In the genomic region with DNA sequence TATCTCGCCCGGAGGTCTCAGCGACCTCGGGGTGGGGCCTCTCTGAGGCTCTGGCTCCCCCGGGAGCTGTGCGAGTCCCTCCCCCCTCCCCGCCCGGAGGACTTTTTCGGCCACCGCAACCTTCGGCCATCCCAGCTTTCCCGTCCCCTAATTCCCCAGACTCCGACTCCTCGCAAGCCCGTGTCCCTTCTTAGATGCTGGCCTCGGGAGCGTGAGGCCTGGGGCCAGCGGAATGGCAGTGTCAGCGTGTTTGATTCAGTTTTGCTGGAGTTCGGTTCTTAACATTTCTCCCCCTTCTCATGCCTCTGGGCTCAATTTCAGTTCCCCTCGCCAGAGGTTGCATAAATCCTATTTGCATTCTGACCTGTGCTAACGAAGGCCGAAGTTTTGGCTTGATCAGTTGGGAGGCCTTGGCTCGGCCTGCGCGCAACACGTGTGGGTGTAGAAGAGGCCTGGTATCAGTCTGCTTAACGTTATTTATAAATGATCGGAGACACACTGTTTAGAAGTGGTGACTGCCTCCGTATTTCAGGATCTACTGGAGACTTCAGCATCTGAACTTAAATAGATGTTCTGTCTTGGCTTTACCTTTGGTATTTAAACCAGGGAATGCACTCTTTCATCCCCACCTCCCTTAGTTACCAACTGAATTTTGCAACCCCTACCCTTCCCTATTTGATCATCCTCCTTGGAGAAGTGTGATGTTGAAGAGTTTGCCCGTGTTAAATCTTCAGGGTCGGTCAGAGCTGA, we compare ENCODE assay signal across 8 cellular contexts. TPM values are rescaled to one million over a fixed set of nuclear protein-coding genes. Genes with fewer than 3 reads are reported as not detected.
DNase-seq lines count a peak whose midpoint lies in the region; ATAC-seq and TF ChIP-seq lines count a peak whose summit lies in the region.

No MANE protein-coding gene starts in this region.

- H3K9me3 ChIP-seq in SJSA1 (replicated peaks), result no peaks in the 10 kb centered on the region
- H3K9me3 ChIP-seq in smooth muscle cell (replicated peaks; ENCODE audit: low read depth), result no peaks in the 10 kb centered on the region

- peak overlapping the region; percentile 94 for H3K9ac ChIP-seq in smooth muscle cell (ENCODE audit: low read depth)

- DNase-seq in NCI-H748 (lab: John Stamatoyannopoulos, UW; ENCODE audit: unreplicated experiment) (peak; percentile 37), NCI-H748 treated with DMSO at 0.1 percent for 48 hours (lab: John Stamatoyannopoulos, UW) (no peak), SJSA1 (ENCODE audit: low read depth in 1 of 2, low spot score in 2 of 2) (peak; percentile 12 to 45), cardiac fibroblast (ENCODE audit: low read depth in 2 of 2) (peak; percentile 39 to 55), islet precursor cell (peak; percentile 57), smooth muscle cell (lab: John Stamatoyannopoulos, UW; ENCODE audit: unreplicated experiment) (no peak), KG1 (lab: John Stamatoyannopoulos, UW) (no peak)

- peaks cover 53% of the 10 kb centered on the region for H4K20me1 ChIP-seq in smooth muscle cell (ENCODE audit: low read depth)

- WGBS in smooth muscle cell (ENCODE audit: low lambda C conversion rate), result under 1% methylated on average over 32 of the region's 32 CpGs

- no peak for ATAC-seq in GM19328 (IDR thresholded peaks at IDR 0.05; ENCODE audit: unreplicated experiment)

- H2AFZ ChIP-seq in smooth muscle cell (ENCODE audit: low read depth), result no peak overlapping the region

- H3K4me1 ChIP-seq in SJSA1 (replicated peaks) (peaks cover 25% of the 10 kb centered on the region), smooth muscle cell (ENCODE audit: low read depth) (peaks cover 33% of the 10 kb centered on the region)

- H3K4me3 ChIP-seq in SJSA1, result peak overlapping the region; percentile 70
- peak overlapping the region; percentile 85 to 87 for H3K4me3 ChIP-seq in cardiac fibroblast (replicated peaks in 1 of 2; ENCODE audit: low read depth in 2 of 2, low read length in 2 of 2)
- peak overlapping the region; percentile 89 for H3K4me3 ChIP-seq in smooth muscle cell

- peaks cover 7% of the 10 kb centered on the region for H3F3A ChIP-seq in smooth muscle cell (ENCODE audit: low read depth)

- peak overlapping the region; percentile 96 for H3K4me2 ChIP-seq in smooth muscle cell

- peaks cover 55% of the 10 kb centered on the region for H3K36me3 ChIP-seq in SJSA1
- peaks cover 22% of the 10 kb centered on the region for H3K36me3 ChIP-seq in smooth muscle cell (ENCODE audit: low read depth)

- H3K27ac ChIP-seq in SJSA1 (peak overlapping the region; percentile 82), smooth muscle cell (ENCODE audit: low read depth) (peak overlapping the region; percentile 84)

- peaks cover 57% of the 10 kb centered on the region for H3K79me2 ChIP-seq in smooth muscle cell (ENCODE audit: low read depth)

- no peaks in the 10 kb centered on the region for H3K27me3 ChIP-seq in SJSA1 (replicated peaks)
- H3K27me3 ChIP-seq in smooth muscle cell (ENCODE audit: low read depth), result no peaks in the 10 kb centered on the region

- TF ChIP-seq CTCF in cardiac fibroblast (IDR thresholded peaks at IDR 0.05; ENCODE audit: low read depth, low read length) (no peak), smooth muscle cell (IDR thresholded peaks at IDR 0.05; ENCODE audit: borderline replicate concordance, insufficient read depth, poor library complexity, severe bottlenecking) (no peak)

RNA-seq across cellular contexts. Expression of gene HSP90B1, which starts 0.8 kb away (rescaled TPM):
- total RNA-seq in SJSA1 (2014; rRNA removed; shearing (Covaris generic)), result 682 and 975 TPM in 2 replicates
- total RNA-seq in smooth muscle cell, result 908 and 1,229 TPM in 2 replicates
- polyA plus RNA-seq in smooth muscle cell, result 836 and 1,047 TPM in 2 replicates

RNA-seq across cellular contexts. Expression of gene TDG, which starts 34.7 kb away (rescaled TPM):
- 67.9 and 72.6 TPM in 2 replicates for total RNA-seq in SJSA1 (2014; rRNA removed; shearing (Covaris generic))
- 61.1 and 61.3 TPM in 2 replicates for total RNA-seq in smooth muscle cell
- 34.5 and 46.1 TPM in 2 replicates for polyA plus RNA-seq in smooth muscle cell

Comparison
In these comparisons a context has a peak if more than half of its experiments do, and no peak if none do; other contexts are left out.
1. DNase-seq: peak in NCI-H748 (single experiment), SJSA1 (2 of 2), cardiac fibroblast (2 of 2) and islet precursor cell (single experiment); none in NCI-H748 treated with DMSO at 0.1 percent for 48 hours (single experiment), smooth muscle cell (single experiment) and KG1 (single experiment).
2. Peak in every context shown above with its lines, with median percentiles within 50 percentile points of each other: H3K4me3 ChIP-seq.